Comparison of ENCODE assay signal across 18 cellular contexts in the genomic region with DNA sequence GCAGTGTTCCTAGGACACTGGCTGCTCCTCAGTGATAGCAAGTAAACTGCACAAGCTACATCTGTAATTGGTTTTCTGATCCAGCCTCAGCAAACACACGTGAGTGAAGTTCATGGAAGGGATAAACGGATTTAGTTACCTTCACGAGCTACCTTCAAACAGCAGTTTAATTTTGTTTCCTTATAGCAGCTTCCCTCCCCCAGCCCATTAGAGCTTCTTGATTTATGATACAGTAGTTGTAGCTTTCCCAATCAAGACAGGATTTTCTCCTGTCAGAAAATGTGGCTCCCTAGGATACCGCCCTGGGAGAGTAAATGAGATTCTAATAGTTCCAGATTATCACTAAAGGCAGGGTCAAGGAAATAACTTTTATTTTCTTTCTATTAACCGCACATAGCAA.
"Had no signal": no experiment of that assay in that cellular context is flagged by ENCODE, and none has a peak within 500 bp of the region (broad histone marks: within the 10 kb centered on the region; RNA-seq: fewer than 3 reads in every experiment).

No MANE protein-coding gene starts in this region.

- H3K4me3 Mint-ChIP-seq: activated CD4-positive, alpha-beta memory T cell treated with anti-CD3 and anti-CD28 coated beads for 36 hours; activated naive CD4-positive, alpha-beta T cell treated with anti-CD3 and anti-CD28 coated beads for 36 hours; activated naive CD8-positive, alpha-beta T cell treated with anti-CD3 and anti-CD28 coated beads, Interleukin-2, amount 10 ng/mL, durations not matched to agents 7 days and 5 days; activated T-cell treated with anti-CD3 and anti-CD28 coated beads, Interleukin-2, amount 50 U/mL, for 72 hours; naive thymus-derived CD4-positive, alpha-beta T cell; neural progenitor cell had no signal

- ATAC-seq: activated T-cell treated with anti-CD3 and anti-CD28 coated beads, Interleukin-2, amount 50 U/mL, for 72 hours; gastrocnemius medialis; left lobe of liver; naive thymus-derived CD4-positive, alpha-beta T cell; stimulated activated naive CD8-positive, alpha-beta T cell treated with anti-CD3 and anti-CD28 coated beads, Interleukin-15, Interleukin-2, amounts not matched to agents 100 U/mL and 50 U/mL, for 24 hours had no signal

- DNase-seq: activated CD4-positive, alpha-beta memory T cell treated with anti-CD3 and anti-CD28 coated beads for 36 hours; activated CD4-positive, alpha-beta T cell treated with anti-CD3 and anti-CD28 coated beads for 48 hours; activated effector memory CD4-positive, alpha-beta T cell treated with Interleukin-2 at 50 U/mL for 16 hours; activated naive CD4-positive, alpha-beta T cell treated with anti-CD3 and anti-CD28 coated beads for 36 hours; activated naive CD8-positive, alpha-beta T cell treated with anti-CD3 and anti-CD28 coated beads, Interleukin-2, amount 10 ng/mL, durations not matched to agents 7 days and 5 days; activated T-cell treated with anti-CD3 and anti-CD28 coated beads, Interleukin-2, amount 50 U/mL, for 72 hours; amygdala; colonic mucosa; esophagus squamous epithelium; gastrocnemius medialis; hypothalamus; naive thymus-derived CD4-positive, alpha-beta T cell; stimulated activated CD4-positive, alpha-beta T cell treated with anti-CD3 and anti-CD28 coated beads, Interleukin-4, amount 100 ng/mL, for 24 hours; stimulated activated naive CD8-positive, alpha-beta T cell treated with anti-CD3 and anti-CD28 coated beads, Interleukin-15, Interleukin-2, amounts not matched to agents 100 U/mL and 50 U/mL, for 24 hours; upper lobe of left lung had no signal

- H3K27ac Mint-ChIP-seq: activated CD4-positive, alpha-beta memory T cell treated with anti-CD3 and anti-CD28 coated beads for 36 hours; activated naive CD4-positive, alpha-beta T cell treated with anti-CD3 and anti-CD28 coated beads for 36 hours; activated naive CD8-positive, alpha-beta T cell treated with anti-CD3 and anti-CD28 coated beads, Interleukin-2, amount 10 ng/mL, durations not matched to agents 7 days and 5 days; activated T-cell treated with anti-CD3 and anti-CD28 coated beads, Interleukin-2, amount 50 U/mL, for 72 hours; naive thymus-derived CD4-positive, alpha-beta T cell; neural progenitor cell; progenitor cell of endocrine pancreas had no signal

- H3K4me1 Mint-ChIP-seq: activated naive CD8-positive, alpha-beta T cell treated with anti-CD3 and anti-CD28 coated beads, Interleukin-2, amount 10 ng/mL, durations not matched to agents 7 days and 5 days; naive thymus-derived CD4-positive, alpha-beta T cell; neural progenitor cell had no signal

- H3K36me3 Mint-ChIP-seq: activated CD4-positive, alpha-beta memory T cell treated with anti-CD3 and anti-CD28 coated beads for 36 hours; activated naive CD8-positive, alpha-beta T cell treated with anti-CD3 and anti-CD28 coated beads, Interleukin-2, amount 10 ng/mL, durations not matched to agents 7 days and 5 days; naive thymus-derived CD4-positive, alpha-beta T cell; neural progenitor cell had no signal

- H3K27me3 Mint-ChIP-seq: activated CD4-positive, alpha-beta memory T cell treated with anti-CD3 and anti-CD28 coated beads for 36 hours; activated naive CD8-positive, alpha-beta T cell treated with anti-CD3 and anti-CD28 coated beads, Interleukin-2, amount 10 ng/mL, durations not matched to agents 7 days and 5 days; naive thymus-derived CD4-positive, alpha-beta T cell; progenitor cell of endocrine pancreas had no signal

- H3K9me3 Mint-ChIP-seq: neural progenitor cell had no signal
